Comparison of ENCODE assay signal across 8 cellular contexts in genomic region chr16:58494981-58495860, GRCh38. TPM values are rescaled to one million over a fixed set of nuclear protein-coding genes. Genes with fewer than 3 reads are reported as not detected.
A peak's percentile ranks its signal among the peaks of the same experiment; 100 is the strongest.
DNase-seq lines count a peak whose midpoint lies in the region; ATAC-seq and TF ChIP-seq lines count a peak whose summit lies in the region.

No MANE protein-coding gene starts in this region.

- peaks cover 15% of the 10 kb centered on the region; the same call in 1 of the 2 replicates for H3F3A ChIP-seq in PC-9 (ENCODE audit: insufficient read depth, low read depth)

- H2AFZ ChIP-seq in PC-9 (no peak overlapping the region), osteoblast (ENCODE audit: low read length) (peak overlapping the region; percentile 86)

- DNase-seq in DMS114 treated with DMSO at 0.1 percent for 48 hours (lab: John Stamatoyannopoulos, UW; ENCODE audit: unreplicated experiment) (peak; percentile 23), KBM-7 (peak; percentile 86), PC-9 (peak; percentile 73 to 89), glutamatergic neuron (peak; percentile 87), osteoblast (ENCODE audit: insufficient read length, low spot score, missing footprints) (peak; percentile 99)
- DNase-seq in activated naive CD8-positive, alpha-beta T cell treated with anti-CD3 and anti-CD28 coated beads, Interleukin-2, amount 10 ng/mL, durations not matched to agents 7 days and 5 days: no peak

- H3K79me2 ChIP-seq in PC-9 (ENCODE audit: low read depth) (no peaks in the 10 kb centered on the region), osteoblast (ENCODE audit: insufficient read depth, low read length) (no peaks in the 10 kb centered on the region)

- H3K9me2 ChIP-seq in PC-9 (ENCODE audit: insufficient read depth): no peaks in the 10 kb centered on the region

- H3K4me2 ChIP-seq in PC-9 (no peak overlapping the region), osteoblast (ENCODE audit: insufficient read depth, low read length) (peak overlapping the region; percentile 72)

- no peaks in the 10 kb centered on the region for H3K36me3 Mint-ChIP-seq in activated naive CD8-positive, alpha-beta T cell treated with anti-CD3 and anti-CD28 coated beads, Interleukin-2, amount 10 ng/mL, durations not matched to agents 7 days and 5 days
- H3K36me3 Mint-ChIP-seq in glutamatergic neuron (ENCODE audit: unreplicated experiment): no peaks in the 10 kb centered on the region

- H3K27ac ChIP-seq in PC-9 (no peak overlapping the region), osteoblast (ENCODE audit: low read depth, low read length) (peak overlapping the region; percentile 79)

- intact Hi-C loops in PC-9 (cut with micrococcal nuclease; ENCODE audit: unreplicated experiment): no loop called here

- H3K4me3 ChIP-seq in PC-9: no peak overlapping the region
- H3K4me3 ChIP-seq in osteoblast (ENCODE audit: insufficient read depth, low read length): peak overlapping the region; percentile 57

- H3K4me3 Mint-ChIP-seq in activated naive CD8-positive, alpha-beta T cell treated with anti-CD3 and anti-CD28 coated beads, Interleukin-2, amount 10 ng/mL, durations not matched to agents 7 days and 5 days: peak overlapping the region; percentile 37
- peak overlapping the region; percentile 91 for H3K4me3 Mint-ChIP-seq in glutamatergic neuron (ENCODE audit: unreplicated experiment)

- H3K27me3 ChIP-seq in PC-9 (ENCODE audit: insufficient read depth, low read depth) (no peaks in the 10 kb centered on the region), osteoblast (ENCODE audit: insufficient read depth, low read length) (no peaks in the 10 kb centered on the region)

- peak; percentile 52 for ATAC-seq in GM21723 (IDR thresholded peaks at IDR 0.05; ENCODE audit: unreplicated experiment)
- ATAC-seq in activated naive CD8-positive, alpha-beta T cell treated with anti-CD3 and anti-CD28 coated beads, Interleukin-2, amount 10 ng/mL, durations not matched to agents 7 days and 5 days (ENCODE audit: low read depth): peak; percentile 35
- no peak for ATAC-seq in GM19455 (IDR thresholded peaks at IDR 0.05; ENCODE audit: unreplicated experiment)

- H3K27me3 Mint-ChIP-seq in activated naive CD8-positive, alpha-beta T cell treated with anti-CD3 and anti-CD28 coated beads, Interleukin-2, amount 10 ng/mL, durations not matched to agents 7 days and 5 days: peaks cover 9% of the 10 kb centered on the region
- H3K27me3 Mint-ChIP-seq in glutamatergic neuron (ENCODE audit: unreplicated experiment): peaks cover 13% of the 10 kb centered on the region

- peak; percentile 65 for TF ChIP-seq CTCF in PC-9 (conservative IDR thresholded peaks at IDR 0.05)
- peak; percentile 41 for TF ChIP-seq CTCF in glutamatergic neuron (IDR thresholded peaks at IDR 0.05; ENCODE audit: partially characterized antibody, unreplicated experiment)
- peak; percentile 74 for TF ChIP-seq CTCF in osteoblast (IDR thresholded peaks at IDR 0.05; ENCODE audit: extremely low read depth, low read depth, low read length)

- BruUV-seq in PC-9 (replicated peaks; lab: Mats Ljungman, UMichigan): no TSS peak

- no peaks in the 10 kb centered on the region for H3K9me3 Mint-ChIP-seq in activated naive CD8-positive, alpha-beta T cell treated with anti-CD3 and anti-CD28 coated beads, Interleukin-2, amount 10 ng/mL, durations not matched to agents 7 days and 5 days
- H3K9me3 Mint-ChIP-seq in glutamatergic neuron (ENCODE audit: unreplicated experiment): peaks cover 13% of the 10 kb centered on the region

- H4K20me1 ChIP-seq in PC-9 (ENCODE audit: insufficient read depth) (no peaks in the 10 kb centered on the region), osteoblast (ENCODE audit: insufficient read depth, low read length) (no peaks in the 10 kb centered on the region)

- POLR2A ChIA-PET in PC-9 (lab: Charles Lee; ENCODE audit: unreplicated experiment): no interaction called here
- POLR2A ChIA-PET in activated naive CD8-positive, alpha-beta T cell treated with anti-CD3 and anti-CD28 coated beads, Interleukin-2, amount 10 ng/mL, durations not matched to agents 7 days and 5 days (lab: Charles Lee): no interaction called here

- in situ Hi-C loops in KBM-7 (cut with MboI; ENCODE audit: low pct_unique_long_range_greater_than_20kb, low sequenced_read_pairs): loop anchor here (10.0 kb wide), 1 partner anchor 160 kb away; no protein-coding TSS in a partner anchor

- H3K9me3 ChIP-seq in PC-9 (ENCODE audit: insufficient read depth, low read depth): no peaks in the 10 kb centered on the region
- H3K9me3 ChIP-seq in osteoblast (ENCODE audit: low read depth, low read length): no peaks in the 10 kb centered on the region

- no peaks in the 10 kb centered on the region for H3K36me3 ChIP-seq in PC-9 (ENCODE audit: low read depth)
- no peaks in the 10 kb centered on the region for H3K36me3 ChIP-seq in osteoblast (ENCODE audit: insufficient read depth, low read length)

- H3K27ac Mint-ChIP-seq in activated naive CD8-positive, alpha-beta T cell treated with anti-CD3 and anti-CD28 coated beads, Interleukin-2, amount 10 ng/mL, durations not matched to agents 7 days and 5 days: no peak overlapping the region
- peak overlapping the region; percentile 100 for H3K27ac Mint-ChIP-seq in glutamatergic neuron (ENCODE audit: unreplicated experiment)

- CTCF ChIA-PET in PC-9 (lab: Charles Lee): interaction anchor here (0.7 kb wide), 1 partner anchor 166 kb away, joined by 5 read pairs; no protein-coding TSS in a partner anchor

- H3K4me1 ChIP-seq in PC-9 (replicated peaks; ENCODE audit: insufficient read depth): 0 out of 2 replicates have a peak, but pooled peaks cover 3% of the 10 kb centered on the region
- peaks cover 6% of the 10 kb centered on the region for H3K4me1 ChIP-seq in osteoblast (ENCODE audit: insufficient read depth, low read length)

- peaks cover 9% of the 10 kb centered on the region for H3K4me1 Mint-ChIP-seq in activated naive CD8-positive, alpha-beta T cell treated with anti-CD3 and anti-CD28 coated beads, Interleukin-2, amount 10 ng/mL, durations not matched to agents 7 days and 5 days
- H3K4me1 Mint-ChIP-seq in glutamatergic neuron (ENCODE audit: low read depth, unreplicated experiment): peaks cover 34% of the 10 kb centered on the region

RNA-seq across cellular contexts. Expression of gene NDRG4, which starts 4.7 kb away (rescaled TPM):
- total RNA-seq in PC-9 (2021) (4.8 and 6.0 TPM in 2 replicates), glutamatergic neuron (ENCODE audit: unreplicated experiment) (677 TPM), osteoblast (6.5 and 8.0 TPM in 2 replicates)
- 1 to 10 TPM; 3.2 to 4.1 TPM for total RNA-seq in activated naive CD8-positive, alpha-beta T cell treated with anti-CD3 and anti-CD28 coated beads, Interleukin-2, amount 10 ng/mL, durations not matched to agents 7 days and 5 days

RNA-seq across cellular contexts. Expression of gene SETD6, which starts 20.1 kb away (rescaled TPM):
- total RNA-seq in PC-9 (2021) (19.2 and 21.4 TPM in 2 replicates), glutamatergic neuron (ENCODE audit: unreplicated experiment) (25.9 TPM), osteoblast (12.3 and 17.7 TPM in 2 replicates)
- total RNA-seq in activated naive CD8-positive, alpha-beta T cell treated with anti-CD3 and anti-CD28 coated beads, Interleukin-2, amount 10 ng/mL, durations not matched to agents 7 days and 5 days: 10 to 100 TPM; 19.1 to 23.5 TPM

Comparison
In these comparisons a context has a peak if more than half of its experiments do, and no peak if none do; other contexts are left out.
1. RNA of gene NDRG4, which starts 4.7 kb away (total RNA-seq): 677 TPM in glutamatergic neuron (single experiment); 6.5 to 8.0 TPM in osteoblast, 4.8 to 6.0 TPM in PC-9 and 3.2 to 4.1 TPM in activated naive CD8-positive, alpha-beta T cell treated with anti-CD3 and anti-CD28 coated beads, Interleukin-2, amount 10 ng/mL, durations not matched to agents 7 days and 5 days; every median in the first group is over 10 times any median in the second.
2. Peak in every context shown above with its lines, with median percentiles within 50 percentile points of each other: CTCF ChIP-seq.